22 cellular contexts compared by ENCODE assay signal in genomic region chr3:131222599-131222998, GRCh38.
"Had no signal": no experiment of that assay in that cellular context is flagged by ENCODE, and none has a peak within 500 bp of the region (broad histone marks: within the 10 kb centered on the region; RNA-seq: fewer than 3 reads in every experiment).

No MANE protein-coding gene starts in this region.

- H3K4me3 Mint-ChIP-seq: IgD-negative memory B cell had no signal

- H3K36me3 Mint-ChIP-seq: IgD-negative memory B cell had no signal

- H3K27ac Mint-ChIP-seq: IgD-negative memory B cell had no signal

- ATAC-seq: Panc1, PC-3, SK-N-SH treated with all-trans-retinoic acid at 6 μM for 48 hours had no signal

- H3K4me1 Mint-ChIP-seq: IgD-negative memory B cell had no signal

- H3K27me3 Mint-ChIP-seq: IgD-negative memory B cell had no signal

- DNase-seq: KBM-7, MV-4-11, NCI-H1092, NCI-H1105 treated with DMSO at 0.1 percent for 48 hours, NCI-H1417 treated with DMSO at 0.1 percent for 48 hours, NCI-H146, NCI-H1694 treated with DMSO at 0.1 percent for 48 hours, NCI-H1930, NCI-H2081, NCI-H2107, NCI-H2227 treated with DMSO at 0.1 percent for 48 hours, NCI-H510A, NCI-H524 treated with DMSO at 0.1 percent for 48 hours, NCI-H69, NCI-H774, PC-3, SHP77, T-helper 1 cell had no signal

- H3K27ac ChIP-seq: RWPE1 had no signal
